27 cellular contexts compared by ENCODE assay signal in the genomic region with DNA sequence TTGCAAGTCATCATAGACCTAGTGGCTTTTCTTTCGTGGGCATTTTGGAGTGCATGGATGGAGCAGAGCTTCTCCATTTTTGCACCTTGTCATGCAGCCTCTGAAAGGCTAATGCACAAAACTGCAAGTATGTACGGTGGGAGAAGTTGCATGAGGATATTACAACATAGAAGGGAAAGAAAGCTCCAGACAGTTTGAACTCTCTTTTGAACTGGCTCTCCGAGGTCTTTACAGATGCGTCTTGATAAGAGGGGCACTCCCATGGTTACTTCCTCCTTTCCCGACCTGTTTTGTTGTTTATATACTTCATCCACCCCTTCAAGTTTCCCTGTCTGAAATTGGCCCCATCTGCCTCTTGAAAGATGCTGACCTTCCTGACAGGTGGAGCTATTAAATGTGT.
DNase-seq lines count a peak whose midpoint lies in the region; ATAC-seq and TF ChIP-seq lines count a peak whose summit lies in the region.
"Had no signal": no experiment of that assay in that cellular context is flagged by ENCODE, and none has a peak within 500 bp of the region (broad histone marks: within the 10 kb centered on the region; RNA-seq: fewer than 3 reads in every experiment).

No MANE protein-coding gene starts in this region.

- H3K9me3 ChIP-seq in left ventricle myocardium inferior (replicated peaks), result no peaks in the 10 kb centered on the region
- H3K9me3 ChIP-seq: SK-N-SH had no signal

- no peak overlapping the region for H3K4me3 ChIP-seq in left ventricle myocardium inferior
- H3K4me3 ChIP-seq: PC-9 had no signal

- ATAC-seq in GM18498 (IDR thresholded peaks at IDR 0.05; ENCODE audit: unreplicated experiment) (no peak), GM21786 (IDR thresholded peaks at IDR 0.05; ENCODE audit: unreplicated experiment) (no peak)

- no peaks in the 10 kb centered on the region for H3K36me3 ChIP-seq in left ventricle myocardium inferior

- TF ChIP-seq CTCF in left ventricle myocardium inferior (IDR thresholded peaks at IDR 0.05; ENCODE audit: borderline replicate concordance), result no peak

- intact Hi-C loops in left ventricle myocardium inferior (cut with micrococcal nuclease), result no loop called here

- no peaks in the 10 kb centered on the region for H3K4me1 ChIP-seq in left ventricle myocardium inferior

- DNase-seq in SIG-M5 treated with dmso at 0.1 percent for 504 hours (lab: John Stamatoyannopoulos, UW; ENCODE audit: unreplicated experiment) (peak; percentile 57), SIG-M5 (lab: John Stamatoyannopoulos, UW) (no peak), NOMO-1 treated with dmso at 0.1 percent for 144 hours (lab: John Stamatoyannopoulos, UW; ENCODE audit: unreplicated experiment) (peak; percentile 21), UCSD-AML1 (lab: John Stamatoyannopoulos, UW; ENCODE audit: unreplicated experiment) (peak; percentile 4), NCI-H2029 (lab: John Stamatoyannopoulos, UW) (no peak), left ventricle myocardium inferior (no peak)
- DNase-seq: 8988T; Calu3; CD8-positive, alpha-beta memory T cell; DMS53; EL; GOT3; HCEC 1CT; KG1; MV-4-11; NCI-H187; NCI-H226; NCI-H524; NCI-H82; PC-9; RPMI8226; SHP77; SK-N-SH; T-helper 1 cell had no signal

- no peaks in the 10 kb centered on the region for H3K27me3 ChIP-seq in left ventricle myocardium inferior (ENCODE audit: low read depth)

- H3K27ac ChIP-seq in left ventricle myocardium inferior (replicated peaks), result no peak overlapping the region
- H3K27ac ChIP-seq: C4-2B, PC-9 had no signal

Comparison
In these comparisons a context has a peak if more than half of its experiments do, and no peak if none do; other contexts are left out.
1. DNase-seq: peak in SIG-M5 treated with dmso at 0.1 percent for 504 hours (single experiment), NOMO-1 treated with dmso at 0.1 percent for 144 hours (single experiment) and UCSD-AML1 (single experiment); none in SIG-M5 (single experiment), NCI-H2029 (single experiment) and left ventricle myocardium inferior (single experiment).